Comparison of ENCODE assay signal across 22 cellular contexts in the genomic region with DNA sequence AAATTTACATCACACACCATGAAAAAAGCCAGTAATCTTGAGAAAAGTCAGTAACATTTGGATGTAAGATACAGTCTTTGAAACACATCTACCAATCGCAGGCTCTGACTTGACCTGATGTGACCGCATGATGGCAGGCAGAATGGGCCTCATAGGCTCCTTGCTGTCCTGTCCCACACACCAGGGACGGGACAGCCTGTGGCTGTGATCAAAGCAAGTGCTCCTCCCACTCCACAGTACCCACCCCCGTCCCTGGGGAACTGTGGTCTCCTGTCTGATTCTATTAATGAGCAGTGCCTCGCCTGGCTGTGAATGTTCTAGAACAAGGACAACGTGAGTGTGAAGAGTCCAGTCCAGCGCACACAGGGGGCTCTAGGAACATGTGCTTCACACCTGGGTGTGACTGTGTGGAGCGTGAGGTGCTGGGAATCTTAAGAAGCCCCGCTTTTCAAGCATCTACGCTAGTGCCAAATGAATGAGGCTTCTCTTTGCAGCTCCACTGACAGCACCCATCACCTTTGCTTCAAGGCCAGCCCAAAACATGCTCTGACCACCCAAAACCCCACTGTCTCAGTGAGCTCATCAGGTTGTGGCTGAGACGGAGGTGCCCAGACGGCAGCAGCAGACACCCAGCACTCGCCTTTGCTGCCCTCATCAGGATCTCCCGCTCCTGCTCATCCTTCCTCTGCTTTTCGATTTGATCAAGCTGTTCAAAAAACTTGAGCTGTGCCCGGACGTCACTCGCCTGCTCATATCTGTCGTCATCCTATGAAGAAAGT.
"Had no signal": no experiment of that assay in that cellular context is flagged by ENCODE, and none has a peak within 500 bp of the region (broad histone marks: within the 10 kb centered on the region; RNA-seq: fewer than 3 reads in every experiment).

No MANE protein-coding gene starts in this region.

- H3K9me3 ChIP-seq: body of pancreas, tibial artery had no signal

- H3K4me3 Mint-ChIP-seq: activated CD4-positive, alpha-beta memory T cell treated with anti-CD3 and anti-CD28 coated beads for 36 hours; activated CD4-positive, alpha-beta T cell treated with anti-CD3 and anti-CD28 coated beads for 36 hours; activated naive CD4-positive, alpha-beta T cell treated with anti-CD3 and anti-CD28 coated beads, Interleukin-2, amount 50 U/mL, for 24 hours; dendritic cell treated with granulocyte-macrophage colony-stimulating factor and Interleukin-4, amounts not matched to agents 40 ng/mL and 50 ng/mL, for 4 days; naive thymus-derived CD4-positive, alpha-beta T cell; neural crest cell; stimulated activated naive CD8-positive, alpha-beta T cell treated with anti-CD3 and anti-CD28 coated beads, Interleukin-15, Interleukin-2, amounts not matched to agents 100 ng/mL and 50 ng/mL, for 24 hours; T-cell had no signal

- H3K9me3 Mint-ChIP-seq: activated CD4-positive, alpha-beta memory T cell treated with anti-CD3 and anti-CD28 coated beads for 36 hours; activated naive CD4-positive, alpha-beta T cell treated with anti-CD3 and anti-CD28 coated beads, Interleukin-2, amount 50 U/mL, for 24 hours; neural crest cell; stimulated activated naive CD8-positive, alpha-beta T cell treated with anti-CD3 and anti-CD28 coated beads, Interleukin-15, Interleukin-2, amounts not matched to agents 100 ng/mL and 50 ng/mL, for 24 hours; T-cell had no signal

- DNase-seq: activated CD4-positive, alpha-beta memory T cell treated with anti-CD3 and anti-CD28 coated beads for 36 hours; activated CD4-positive, alpha-beta T cell treated with anti-CD3 and anti-CD28 coated beads for 36 hours; activated effector memory CD4-positive, alpha-beta T cell treated with anti-CD3 and anti-CD28 coated beads, Interleukin-2, amount 50 U/mL, for 16 hours; anterior cingulate cortex; body of pancreas; effector CD4-positive, alpha-beta T cell; naive thymus-derived CD4-positive, alpha-beta T cell; occipital lobe; stimulated activated CD4-positive, alpha-beta T cell treated with anti-CD3 and anti-CD28 coated beads, Interleukin-4, amount 100 ng/mL, for 1 hour; substantia nigra; T-cell; tibial artery had no signal

- FAIRE-seq: endometrium, TTC549 had no signal

- H3K27me3 Mint-ChIP-seq: activated CD4-positive, alpha-beta memory T cell treated with anti-CD3 and anti-CD28 coated beads for 36 hours; activated CD4-positive, alpha-beta T cell treated with anti-CD3 and anti-CD28 coated beads for 36 hours; activated naive CD4-positive, alpha-beta T cell treated with anti-CD3 and anti-CD28 coated beads, Interleukin-2, amount 50 U/mL, for 24 hours; dendritic cell treated with granulocyte-macrophage colony-stimulating factor and Interleukin-4, amounts not matched to agents 40 ng/mL and 50 ng/mL, for 4 days; naive thymus-derived CD4-positive, alpha-beta T cell; stimulated activated naive CD8-positive, alpha-beta T cell treated with anti-CD3 and anti-CD28 coated beads, Interleukin-15, Interleukin-2, amounts not matched to agents 100 ng/mL and 50 ng/mL, for 24 hours; T-cell had no signal

- H3K27ac ChIP-seq: body of pancreas, cardiac muscle cell, tibial artery had no signal

- H3K4me1 ChIP-seq: tibial artery had no signal

- H3K27ac Mint-ChIP-seq: activated CD4-positive, alpha-beta memory T cell treated with anti-CD3 and anti-CD28 coated beads for 36 hours; activated CD4-positive, alpha-beta T cell treated with anti-CD3 and anti-CD28 coated beads for 36 hours; activated naive CD4-positive, alpha-beta T cell treated with anti-CD3 and anti-CD28 coated beads, Interleukin-2, amount 50 U/mL, for 24 hours; dendritic cell treated with granulocyte-macrophage colony-stimulating factor and Interleukin-4, amounts not matched to agents 40 ng/mL and 50 ng/mL, for 4 days; stimulated activated naive CD8-positive, alpha-beta T cell treated with anti-CD3 and anti-CD28 coated beads, Interleukin-15, Interleukin-2, amounts not matched to agents 100 ng/mL and 50 ng/mL, for 24 hours; T-cell had no signal

- H3K27me3 ChIP-seq: body of pancreas, cardiac muscle cell, tibial artery had no signal

- ATAC-seq: activated CD4-positive, alpha-beta T cell treated with anti-CD3 and anti-CD28 coated beads for 36 hours; body of pancreas; left lobe of liver; naive thymus-derived CD4-positive, alpha-beta T cell; sciatic nerve; T-cell had no signal

- H3K4me3 ChIP-seq: body of pancreas, cardiac muscle cell, lung, tibial artery had no signal

- H3K4me1 Mint-ChIP-seq: activated CD4-positive, alpha-beta T cell treated with anti-CD3 and anti-CD28 coated beads for 36 hours; activated naive CD4-positive, alpha-beta T cell treated with anti-CD3 and anti-CD28 coated beads, Interleukin-2, amount 50 U/mL, for 24 hours; naive thymus-derived CD4-positive, alpha-beta T cell; neural crest cell; T-cell had no signal
